ENCODE assay signal across 9 cellular contexts in the genomic region with DNA sequence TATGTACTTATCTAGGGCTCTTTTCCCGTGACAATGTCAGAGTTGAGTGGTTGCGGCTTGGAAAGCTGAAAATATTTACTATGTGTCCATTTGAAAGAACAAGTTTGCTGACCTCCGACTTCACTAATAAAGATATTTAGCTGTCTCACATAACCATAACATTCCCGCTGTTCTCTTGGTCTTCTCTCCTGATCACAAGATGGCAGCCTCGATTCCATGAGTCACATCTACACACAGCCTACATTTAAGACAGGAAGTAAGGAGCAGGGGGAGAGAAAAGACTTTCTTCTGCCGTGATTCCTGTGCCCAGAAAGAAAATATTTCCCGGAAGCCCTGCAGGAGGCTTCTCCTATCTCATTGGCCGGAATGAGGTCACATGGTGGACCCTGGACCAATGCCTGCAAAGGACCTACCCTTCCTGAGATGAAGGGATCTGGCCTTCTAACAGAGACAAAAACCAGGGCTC. TPM values are rescaled to one million over a fixed set of nuclear protein-coding genes. Genes with fewer than 3 reads are reported as not detected.
DNase-seq lines count a peak whose midpoint lies in the region; ATAC-seq, FAIRE-seq and TF ChIP-seq lines count a peak whose summit lies in the region.
"Had no signal": no experiment of that assay in that cellular context is flagged by ENCODE, and none has a peak within 500 bp of the region (broad histone marks: within the 10 kb centered on the region; RNA-seq: fewer than 3 reads in every experiment).

No MANE protein-coding gene starts in this region.

- peaks cover 5% of the 10 kb centered on the region for H3K4me1 Mint-ChIP-seq in activated T-cell treated with anti-CD3 and anti-CD28 coated beads, Interleukin-2, amount 50 U/mL, for 72 hours (ENCODE audit: low read depth)

- H3K4me1 ChIP-seq in adrenal gland (replicated peaks in 1 of 2) = no peaks in the 10 kb centered on the region
- no peaks in the 10 kb centered on the region for H3K4me1 ChIP-seq in kidney (ENCODE audit: control insufficient read depth in 1 of 2, insufficient read depth in 1 of 2, low read depth in 1 of 2, low read length in 2 of 2)

- TF ChIP-seq CTCF in adrenal gland (IDR thresholded peaks at IDR 0.05) (no peak), kidney (IDR thresholded peaks at IDR 0.05; ENCODE audit: borderline replicate concordance, extremely low read depth, insufficient read depth) (no peak)

- 39 to 46% (median 43%) methylated on average over 6 to 8 of the region's 8 CpGs for WGBS in adrenal gland, 4 donors

- H3K27ac ChIP-seq in adrenal gland (peak overlapping the region in 2 of 5 donors; percentile 56 to 57), kidney (ENCODE audit: low read depth in 2 of 2, low read length in 2 of 2) (peak overlapping the region in 1 of 2 donors; percentile 5)

- peak; percentile 3 for FAIRE-seq in kidney (lab: Jason Lieb, UNC)
- FAIRE-seq: frontal cortex had no signal

- H3K36me3 ChIP-seq in adrenal gland (replicated peaks in 1 of 2) (no peaks in the 10 kb centered on the region), kidney (ENCODE audit: control insufficient read depth in 1 of 2, insufficient read depth in 2 of 2, low read length in 2 of 2) (no peaks in the 10 kb centered on the region)

- H3K27me3 ChIP-seq in adrenal gland = no peaks in the 10 kb centered on the region

- no peak overlapping the region for H3K4me3 Mint-ChIP-seq in activated T-cell treated with anti-CD3 and anti-CD28 coated beads, Interleukin-2, amount 50 U/mL, for 72 hours

- DNase-seq in 8988T = peak; percentile 38
- peak; percentile 12 for DNase-seq in HT-29 (ENCODE audit: low spot score)
- DNase-seq in adrenal gland = peak in 6 of 7 donors; percentile 38 to 69 (median 53)
- DNase-seq in kidney = no peak
- no peak for DNase-seq in NCI-H2196 treated with DMSO at 0.1 percent for 48 hours (lab: John Stamatoyannopoulos, UW; ENCODE audit: unreplicated experiment)
- no peak for DNase-seq in activated T-cell treated with anti-CD3 and anti-CD28 coated beads, Interleukin-2, amount 50 U/mL, for 72 hours

- no peak overlapping the region for H3K9ac ChIP-seq in kidney (ENCODE audit: low read length in 2 of 2)

- no peaks in the 10 kb centered on the region for H3K9me3 Mint-ChIP-seq in activated T-cell treated with anti-CD3 and anti-CD28 coated beads, Interleukin-2, amount 50 U/mL, for 72 hours

- no peak overlapping the region for H3K27ac Mint-ChIP-seq in activated T-cell treated with anti-CD3 and anti-CD28 coated beads, Interleukin-2, amount 50 U/mL, for 72 hours

- H3K9me3 ChIP-seq in adrenal gland (replicated peaks in 1 of 3) (no peaks in the 10 kb centered on the region), kidney (ENCODE audit: control insufficient read depth in 1 of 2, low read length in 2 of 2) (no peaks in the 10 kb centered on the region)

- H3K36me3 Mint-ChIP-seq in activated T-cell treated with anti-CD3 and anti-CD28 coated beads, Interleukin-2, amount 50 U/mL, for 72 hours (ENCODE audit: insufficient read depth in 2 of 2) = no peaks in the 10 kb centered on the region

- H3K4me3 ChIP-seq in adrenal gland (peak overlapping the region in 1 of 4 donors; percentile 21), kidney (ENCODE audit: low read length in 2 of 2) (peak overlapping the region; percentile 13 to 44)

- H3K27me3 Mint-ChIP-seq in activated T-cell treated with anti-CD3 and anti-CD28 coated beads, Interleukin-2, amount 50 U/mL, for 72 hours (ENCODE audit: low read depth) = peaks cover 20% of the 10 kb centered on the region

- intact Hi-C loops in adrenal gland (cut with DNase I) = loop anchor here (2.0 kb wide), 2 partner anchors 223 to 225 kb away; no protein-coding TSS in a partner anchor
- intact Hi-C loops in kidney (cut with DNase I) = loop anchor here (5.0 kb wide), 1 partner anchor 221 kb away; no protein-coding TSS in a partner anchor

- no peak for TF ChIP-seq POLR2A in adrenal gland (IDR thresholded peaks at IDR 0.05)

- ATAC-seq in activated T-cell treated with anti-CD3 and anti-CD28 coated beads, Interleukin-2, amount 50 U/mL, for 72 hours (replicated peaks in 1 of 2) = no peak
- ATAC-seq in GM18873 (IDR thresholded peaks at IDR 0.05; ENCODE audit: low FRiP score, unreplicated experiment) (no peak), GM21367 (IDR thresholded peaks at IDR 0.05; ENCODE audit: unreplicated experiment) (no peak)

RNA-seq across cellular contexts. Expression of gene SYT13, which starts 47.4 kb away (rescaled TPM):
- total RNA-seq in HT-29 (2014; rRNA removed; shearing (Covaris generic)) = 10.1 and 17.6 TPM in 2 replicates
- total RNA-seq in adrenal gland = 1 to 10 TPM in 3 of 8 donors, under 1 TPM in 1, not detected in 4; 0.50 to 6.6 (median 3.2) TPM
- 1 to 10 TPM in 2 of 3 donors, under 1 TPM in 1; 0.54 to 6.0 (median 1.8) TPM for polyA plus RNA-seq in adrenal gland
- 6.8 TPM for total RNA-seq in kidney
- polyA plus RNA-seq in kidney (ENCODE audit: insufficient read depth, low read depth, low replicate concordance) = 16.4 TPM
- total RNA-seq in activated T-cell treated with anti-CD3 and anti-CD28 coated beads, Interleukin-2, amount 50 U/mL, for 72 hours = not detected

Comparison
In these comparisons a context has a peak if more than half of its experiments do, and no peak if none do; other contexts are left out.
1. DNase-seq: peak in 8988T (single experiment), HT-29 (single experiment) and adrenal gland (6 of 7); none in kidney (single experiment), NCI-H2196 treated with DMSO at 0.1 percent for 48 hours (single experiment) and activated T-cell treated with anti-CD3 and anti-CD28 coated beads, Interleukin-2, amount 50 U/mL, for 72 hours (0 of 2).